ENCODE assay signal across 8 cellular contexts in genomic region chr10:129853236-129853946, GRCh38.
A peak's percentile ranks its signal among the peaks of the same experiment; 100 is the strongest.
DNase-seq lines count a peak whose midpoint lies in the region; ATAC-seq, FAIRE-seq and TF ChIP-seq lines count a peak whose summit lies in the region.

No MANE protein-coding gene starts in this region.

- no peak overlapping the region for H3K27ac Mint-ChIP-seq in activated T-helper 2 cell treated with anti-CD3 and anti-CD28 coated beads, Interferon-gamma antibody, Interleukin-2, Interleukin-4, amounts not matched to agents 10 μg/mL and 5 μg/mL and 100 μg/mL, durations not matched to agents 14 hours and 24 hours and 36 hours

- no peaks in the 10 kb centered on the region for H3K36me3 Mint-ChIP-seq in activated T-helper 2 cell treated with anti-CD3 and anti-CD28 coated beads, Interferon-gamma antibody, Interleukin-2, Interleukin-4, amounts not matched to agents 10 μg/mL and 5 μg/mL and 100 μg/mL, durations not matched to agents 14 hours and 24 hours and 36 hours (ENCODE audit: low read depth)

- no peak overlapping the region for H3K4me3 Mint-ChIP-seq in activated T-helper 2 cell treated with anti-CD3 and anti-CD28 coated beads, Interferon-gamma antibody, Interleukin-2, Interleukin-4, amounts not matched to agents 10 μg/mL and 5 μg/mL and 100 μg/mL, durations not matched to agents 14 hours and 24 hours and 36 hours (ENCODE audit: low read depth)

- no peaks in the 10 kb centered on the region for H3K27me3 Mint-ChIP-seq in activated T-helper 2 cell treated with anti-CD3 and anti-CD28 coated beads, Interferon-gamma antibody, Interleukin-2, Interleukin-4, amounts not matched to agents 10 μg/mL and 5 μg/mL and 100 μg/mL, durations not matched to agents 14 hours and 24 hours and 36 hours (ENCODE audit: low read depth)

- no peak for DNase-seq in D721Med (ENCODE audit: insufficient read length, low spot score)
- DNase-seq in M059J (ENCODE audit: low read depth) = peak; percentile 3
- peak; percentile 45 for DNase-seq in cardiac fibroblast (ENCODE audit: low read depth in 2 of 2)
- DNase-seq in middle frontal gyrus (ENCODE audit: extremely low spot score, low spot score) = peak; percentile 13
- no peak for DNase-seq in activated T-helper 2 cell treated with anti-CD3 and anti-CD28 coated beads, Interferon-gamma antibody, Interleukin-2, Interleukin-4, amounts not matched to agents 10 μg/mL and 5 μg/mL and 100 μg/mL, durations not matched to agents 14 hours and 24 hours and 36 hours (ENCODE audit: low spot score)
- DNase-seq in stimulated activated CD4-positive, alpha-beta T cell treated with anti-CD3 and anti-CD28 coated beads, Interleukin-4, amount 100 ng/mL, for 24 hours = no peak
- no peak for DNase-seq in stimulated activated naive CD4-positive, alpha-beta T cell treated with Interleukin-2 at 50 U/mL for 16 hours (lab: John Stamatoyannopoulos, UW)

- no peaks in the 10 kb centered on the region for H3K4me1 Mint-ChIP-seq in activated T-helper 2 cell treated with anti-CD3 and anti-CD28 coated beads, Interferon-gamma antibody, Interleukin-2, Interleukin-4, amounts not matched to agents 10 μg/mL and 5 μg/mL and 100 μg/mL, durations not matched to agents 14 hours and 24 hours and 36 hours (ENCODE audit: low read depth)

- intact Hi-C loops in activated T-helper 2 cell treated with anti-CD3 and anti-CD28 coated beads, Interferon-gamma antibody, Interleukin-2, Interleukin-4, amounts not matched to agents 10 μg/mL and 5 μg/mL and 100 μg/mL, durations not matched to agents 14 hours and 24 hours and 36 hours (cut with micrococcal nuclease) = no loop called here

- no peak overlapping the region for H3K4me3 ChIP-seq in cardiac fibroblast (replicated peaks in 1 of 2; ENCODE audit: low read depth in 2 of 2, low read length in 2 of 2)

- ATAC-seq in HG02623 (IDR thresholded peaks at IDR 0.05; ENCODE audit: unreplicated experiment) = no peak

- no peaks in the 10 kb centered on the region for H3K9me3 Mint-ChIP-seq in activated T-helper 2 cell treated with anti-CD3 and anti-CD28 coated beads, Interferon-gamma antibody, Interleukin-2, Interleukin-4, amounts not matched to agents 10 μg/mL and 5 μg/mL and 100 μg/mL, durations not matched to agents 14 hours and 24 hours and 36 hours

- no peak for FAIRE-seq in D721Med (lab: Jason Lieb, UNC)

- TF ChIP-seq CTCF in D721Med (IDR thresholded peaks at IDR 0.05; ENCODE audit: insufficient read depth, missing control alignments) = peak; percentile 50
- TF ChIP-seq CTCF in cardiac fibroblast (IDR thresholded peaks at IDR 0.05; ENCODE audit: low read depth, low read length) = peak; percentile 25

Comparison
In these comparisons a context has a peak if more than half of its experiments do, and no peak if none do; other contexts are left out.
1. DNase-seq: peak in M059J (single experiment), cardiac fibroblast (2 of 2) and middle frontal gyrus (single experiment); none in D721Med (single experiment), activated T-helper 2 cell treated with anti-CD3 and anti-CD28 coated beads, Interferon-gamma antibody, Interleukin-2, Interleukin-4, amounts not matched to agents 10 μg/mL and 5 μg/mL and 100 μg/mL, durations not matched to agents 14 hours and 24 hours and 36 hours (single experiment), stimulated activated CD4-positive, alpha-beta T cell treated with anti-CD3 and anti-CD28 coated beads, Interleukin-4, amount 100 ng/mL, for 24 hours (single experiment) and stimulated activated naive CD4-positive, alpha-beta T cell treated with Interleukin-2 at 50 U/mL for 16 hours (single experiment).